Comparison of ENCODE assay signal across 1 cellular context in genomic region chr3:129604942-129605592, GRCh38.
TF ChIP-seq lines count a peak whose summit lies in the region.

No MANE protein-coding gene starts in this region.

TF ChIP-seq in GM23338, 12 proteins besides CTCF, POLR2A, EP300 and RAD21 (continued from another document):
- no peak for TF ChIP-seq ZNF462 (CRISPR knock-in tag; IDR thresholded peaks at IDR 0.05)
- no peak for TF ChIP-seq ZNF114 (CRISPR knock-in tag; IDR thresholded peaks at IDR 0.05)
- TF ChIP-seq POLR2AphosphoS5 (IDR thresholded peaks at IDR 0.05; ENCODE audit: low read depth) = no peak
- no peak for TF ChIP-seq NANOG (IDR thresholded peaks at IDR 0.05; ENCODE audit: borderline replicate concordance)
- no peak for TF ChIP-seq STAT1 (IDR thresholded peaks at IDR 0.05; ENCODE audit: unreplicated experiment)
